22 cellular contexts compared by ENCODE assay signal in genomic region chr4:45646885-45647598, GRCh38.
A peak's percentile ranks its signal among the peaks of the same experiment; 100 is the strongest.
DNase-seq lines count a peak whose midpoint lies in the region; ATAC-seq, FAIRE-seq and TF ChIP-seq lines count a peak whose summit lies in the region.
"Had no signal": no experiment of that assay in that cellular context is flagged by ENCODE, and none has a peak within 500 bp of the region (broad histone marks: within the 10 kb centered on the region; RNA-seq: fewer than 3 reads in every experiment).

No MANE protein-coding gene starts in this region.

- H3K27me3 ChIP-seq in duodenal mucosa (ENCODE audit: control insufficient read depth in 1 of 2, insufficient read depth in 2 of 2, low read length in 2 of 2) (no peaks in the 10 kb centered on the region), small intestine (ENCODE audit: control insufficient read depth in 2 of 2, insufficient read depth in 2 of 2, low read length in 2 of 2) (no peaks in the 10 kb centered on the region)
- H3K27me3 ChIP-seq: BLaER1 had no signal

- no peaks in the 10 kb centered on the region for H3K9me3 ChIP-seq in duodenal mucosa (ENCODE audit: control insufficient read depth in 1 of 2, low read length in 2 of 2)
- H3K9me3 ChIP-seq in mucosa of descending colon: no peaks in the 10 kb centered on the region
- H3K9me3 ChIP-seq in small intestine (ENCODE audit: control insufficient read depth, low read depth): no peaks in the 10 kb centered on the region
- H3K9me3 ChIP-seq: BLaER1 had no signal

- intact Hi-C loops in mucosa of descending colon (cut with DNase I, micrococcal nuclease): no loop called here

- H3K9ac ChIP-seq in duodenal mucosa (ENCODE audit: low read depth in 1 of 2, low read length in 2 of 2): peak overlapping the region in 1 of 2 donors; percentile 25
- H3K9ac ChIP-seq: BLaER1 had no signal

- FAIRE-seq in small intestine (lab: Jason Lieb, UNC): peak; percentile 39
- FAIRE-seq: GM18507 had no signal

- H3K36me3 ChIP-seq in duodenal mucosa (ENCODE audit: control insufficient read depth in 1 of 2, insufficient read depth in 2 of 2, low read length in 2 of 2) (no peaks in the 10 kb centered on the region), mucosa of descending colon (ENCODE audit: low read depth) (no peaks in the 10 kb centered on the region), small intestine (ENCODE audit: control insufficient read depth in 2 of 2, insufficient read depth in 2 of 2, low read length in 2 of 2) (no peaks in the 10 kb centered on the region)
- H3K36me3 ChIP-seq: BLaER1 had no signal

- no peak overlapping the region for H3K27ac ChIP-seq in duodenal mucosa (ENCODE audit: low read depth, low read length)
- peak overlapping the region; percentile 48 to 58 for H3K27ac ChIP-seq in small intestine (ENCODE audit: low read depth in 1 of 2, low read length in 1 of 2)
- H3K27ac ChIP-seq: BLaER1 had no signal

- DNase-seq in LoVo (ENCODE audit: low spot score) (peak; percentile 28), mucosa of descending colon (peak in 1 of 3 donors; percentile 17), small intestine (peak; percentile 89), HK-2 (ENCODE audit: unreplicated experiment) (no peak), RPMI8226 (no peak)
- DNase-seq in stimulated activated CD4-positive, alpha-beta T cell treated with anti-CD3 and anti-CD28 coated beads, Interleukin-15, amount 100 ng/mL, for 24 hours: no peak
- DNase-seq: CD4-positive, CD25-positive, alpha-beta regulatory T cell; H9; IMR-90; KG1; NCI-H1048; NCI-H1417; NCI-H1694 treated with DMSO at 0.1 percent for 48 hours; NCI-H2081; NCI-H2227 treated with DMSO at 0.1 percent for 48 hours; NCI-H526 treated with DMSO at 0.1 percent for 48 hours; SHP77 treated with DMSO at 0.1 percent for 48 hours had no signal

- H3K4me3 ChIP-seq in duodenal mucosa (ENCODE audit: low read depth in 1 of 2, low read length in 2 of 2): peak overlapping the region; percentile 35 to 53
- H3K4me3 ChIP-seq in mucosa of descending colon: no peak overlapping the region
- no peak overlapping the region for H3K4me3 ChIP-seq in small intestine (ENCODE audit: low read depth in 1 of 2, low read length in 2 of 2)
- H3K4me3 ChIP-seq: BLaER1, GM23338 had no signal

- ATAC-seq in mucosa of descending colon (peak; percentile 89), HG02588 (IDR thresholded peaks at IDR 0.05; ENCODE audit: unreplicated experiment) (no peak)
- ATAC-seq: GM23338 had no signal

- H3K4me1 ChIP-seq in duodenal mucosa (ENCODE audit: control insufficient read depth in 1 of 2, insufficient read depth in 2 of 2, low read length in 2 of 2) (peaks cover 13 to 26% of the 10 kb centered on the region in 2 donors), mucosa of descending colon (ENCODE audit: low read depth) (peaks cover 15% of the 10 kb centered on the region), small intestine (ENCODE audit: control insufficient read depth in 2 of 2, insufficient read depth in 1 of 2, low read depth in 1 of 2, low read length in 1 of 2) (peaks cover 0 to 4% of the 10 kb centered on the region in 2 donors)
- H3K4me1 ChIP-seq: BLaER1 had no signal

- TF ChIP-seq CTCF in mucosa of descending colon (IDR thresholded peaks at IDR 0.05): no peak

- WGBS in small intestine, 3 donors: 20 to 48% (median 33%) methylated on average over 8 of the region's 8 CpGs

Comparison
In these comparisons a context has a peak if more than half of its experiments do, and no peak if none do; other contexts are left out.
1. DNase-seq: peak in LoVo (single experiment) and small intestine (single experiment); none in HK-2 (single experiment), RPMI8226 (single experiment) and stimulated activated CD4-positive, alpha-beta T cell treated with anti-CD3 and anti-CD28 coated beads, Interleukin-15, amount 100 ng/mL, for 24 hours (single experiment).
2. H3K4me3 ChIP-seq: peak in duodenal mucosa (2 of 2); none in mucosa of descending colon (single experiment) and small intestine (0 of 2).